ENCODE assay signal across 1 cellular context in the genomic region with DNA sequence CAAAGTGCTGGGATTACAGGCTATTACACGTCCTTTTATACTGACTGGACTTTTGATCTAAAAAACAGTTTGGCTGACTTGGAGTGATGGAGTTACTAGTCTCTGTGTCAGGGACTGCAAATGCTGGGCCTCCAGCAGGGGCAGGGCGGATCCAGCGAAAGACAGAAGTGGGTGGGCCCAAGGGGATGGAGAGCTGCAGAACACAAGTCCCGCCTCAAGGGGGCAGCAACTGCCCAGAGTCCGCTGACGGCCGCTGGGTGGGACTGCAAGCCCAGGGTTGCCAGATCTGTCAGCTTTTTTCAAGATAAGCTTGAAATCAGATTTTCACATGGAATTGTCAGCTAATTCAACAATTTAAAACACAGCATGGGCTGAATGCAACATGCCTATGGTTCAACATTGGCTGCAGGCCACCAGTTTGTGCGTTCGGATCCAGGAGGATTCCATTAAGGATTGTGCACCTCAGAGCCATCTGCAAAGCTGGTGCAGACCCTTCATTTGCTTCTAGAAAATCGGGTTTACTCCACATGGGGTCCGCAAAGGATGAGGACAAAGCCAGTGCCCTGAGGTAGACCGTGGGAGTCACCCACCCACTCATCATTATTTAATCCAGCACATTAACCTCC.
TF ChIP-seq lines count a peak whose summit lies in the region.

No MANE protein-coding gene starts in this region.

TF ChIP-seq in SK-N-SH, 30 proteins besides CTCF, POLR2A, EP300 and RAD21 (continued from another document):
- TF ChIP-seq USF2 (IDR thresholded peaks at IDR 0.05; ENCODE audit: borderline replicate concordance, low read depth, low read length), result no peak
- TF ChIP-seq, protein P1, sequence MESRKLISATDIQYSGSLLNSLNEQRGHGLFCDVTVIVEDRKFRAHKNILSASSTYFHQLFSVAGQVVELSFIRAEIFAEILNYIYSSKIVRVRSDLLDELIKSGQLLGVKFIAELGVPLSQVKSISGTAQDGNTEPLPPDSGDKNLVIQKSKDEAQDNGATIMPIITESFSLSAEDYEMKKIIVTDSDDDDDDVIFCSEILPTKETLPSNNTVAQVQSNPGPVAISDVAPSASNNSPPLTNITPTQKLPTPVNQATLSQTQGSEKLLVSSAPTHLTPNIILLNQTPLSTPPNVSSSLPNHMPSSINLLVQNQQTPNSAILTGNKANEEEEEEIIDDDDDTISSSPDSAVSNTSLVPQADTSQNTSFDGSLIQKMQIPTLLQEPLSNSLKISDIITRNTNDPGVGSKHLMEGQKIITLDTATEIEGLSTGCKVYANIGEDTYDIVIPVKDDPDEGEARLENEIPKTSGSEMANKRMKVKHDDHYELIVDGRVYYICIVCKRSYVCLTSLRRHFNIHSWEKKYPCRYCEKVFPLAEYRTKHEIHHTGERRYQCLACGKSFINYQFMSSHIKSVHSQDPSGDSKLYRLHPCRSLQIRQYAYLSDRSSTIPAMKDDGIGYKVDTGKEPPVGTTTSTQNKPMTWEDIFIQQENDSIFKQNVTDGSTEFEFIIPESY (IDR thresholded peaks at IDR 0.05; ENCODE audit: borderline replicate concordance, low read depth), result no peak
